Comparison of ENCODE assay signal across 21 cellular contexts in genomic region chr3:29381595-29381994, GRCh38.
DNase-seq lines count a peak whose midpoint lies in the region; ATAC-seq and TF ChIP-seq lines count a peak whose summit lies in the region.
"Had no signal": no experiment of that assay in that cellular context is flagged by ENCODE, and none has a peak within 500 bp of the region (broad histone marks: within the 10 kb centered on the region; RNA-seq: fewer than 3 reads in every experiment).

No MANE protein-coding gene starts in this region.

- H2BK5ac ChIP-seq in mesendoderm (ENCODE audit: low read length), result no peak overlapping the region

- no peak overlapping the region for H3K4ac ChIP-seq in mesendoderm (ENCODE audit: low read depth, low read length)

- ATAC-seq in GM18498 (IDR thresholded peaks at IDR 0.05; ENCODE audit: unreplicated experiment), result no peak
- ATAC-seq: HCT116; stimulated activated effector memory CD8-positive, alpha-beta T cell treated with anti-CD3 and anti-CD28 coated beads, Interleukin-12 subunit alpha, Interleukin-12 subunit beta, amount 100 ng/mL, for 72 hours had no signal

- no peaks in the 10 kb centered on the region for H3K36me3 ChIP-seq in breast epithelium
- no peaks in the 10 kb centered on the region for H3K36me3 ChIP-seq in mammary epithelial cell (ENCODE audit: insufficient read depth, low read length)
- no peaks in the 10 kb centered on the region for H3K36me3 ChIP-seq in mesendoderm (ENCODE audit: control insufficient read depth, insufficient read depth, low read length)
- H3K36me3 ChIP-seq in tibial artery, result no peaks in the 10 kb centered on the region
- H3K36me3 ChIP-seq: BLaER1 treated with 17β-estradiol and CSF1 and Interleukin-3, amounts not matched to agents 10 nM and 100 nM; ovary; spleen; upper lobe of left lung had no signal

- in situ Hi-C loops in mammary epithelial cell (cut with MboI; ENCODE audit: low sequenced_read_pairs in 2 of 2), result no loop called here

- H3K4me1 ChIP-seq in breast epithelium, result no peaks in the 10 kb centered on the region
- H3K4me1 ChIP-seq in mammary epithelial cell (ENCODE audit: insufficient read depth, low read length), result peaks cover 16% of the 10 kb centered on the region
- peaks cover 3% of the 10 kb centered on the region for H3K4me1 ChIP-seq in mesendoderm (ENCODE audit: control insufficient read depth, low read depth, low read length)
- H3K4me1 ChIP-seq in tibial artery, result peaks cover 0 to 54% (median 22%) of the 10 kb centered on the region in 4 donors
- H3K4me1 ChIP-seq: spleen had no signal

- no peak overlapping the region for H2BK15ac ChIP-seq in mesendoderm (replicated peaks; ENCODE audit: low read depth)

- H3K56ac ChIP-seq in mesendoderm (ENCODE audit: low read length), result no peak overlapping the region

- DNase-seq in breast epithelium (ENCODE audit: low spot score in 2 of 2) (no peak), mammary epithelial cell (no peak), dermis microvascular lymphatic vessel endothelial cell (ENCODE audit: low read depth in 2 of 2) (peak; percentile 71 to 74), mesendoderm (peak; percentile 23), tibial artery (no peak), COR-L47 (lab: John Stamatoyannopoulos, UW) (no peak), amniotic stem cell (lab: John Stamatoyannopoulos, UW) (no peak)
- DNase-seq: 8988T; activated CD8-positive, alpha-beta memory T cell treated with anti-CD3 and anti-CD28 coated beads, Interleukin-2, amount 50 U/mL, for 4 hours; activated naive CD4-positive, alpha-beta T cell treated with anti-CD3 and anti-CD28 coated beads, Interleukin-2, amount 10 ng/mL, durations not matched to agents 7 days and 5 days; central memory CD4-positive, alpha-beta T cell; DMS 273 treated with DMSO at 0.1 percent for 48 hours; head of caudate nucleus; kidney; ovary; spleen; upper lobe of left lung had no signal

- no peak overlapping the region for H4K5ac ChIP-seq in mesendoderm (ENCODE audit: low read length)

- no peak overlapping the region for H2AK5ac ChIP-seq in mesendoderm (ENCODE audit: low read length)

- dilution Hi-C loops in mammary epithelial cell (cut with HindIII; ENCODE audit: low sequenced_read_pairs), result no loop called here

- H3K79me1 ChIP-seq in mesendoderm (ENCODE audit: low read length), result no peaks in the 10 kb centered on the region

- H3K9me3 ChIP-seq in breast epithelium (no peaks in the 10 kb centered on the region), mammary epithelial cell (replicated peaks; ENCODE audit: insufficient read depth, low read length) (no peaks in the 10 kb centered on the region), tibial artery (no peaks in the 10 kb centered on the region)
- H3K9me3 ChIP-seq: BLaER1 treated with 17β-estradiol and CSF1 and Interleukin-3, amounts not matched to agents 10 nM and 100 nM; ovary; spleen; upper lobe of left lung had no signal

- no peaks in the 10 kb centered on the region for H3K27me3 ChIP-seq in breast epithelium
- no peaks in the 10 kb centered on the region for H3K27me3 ChIP-seq in mammary epithelial cell (ENCODE audit: insufficient read depth, low read length)
- no peaks in the 10 kb centered on the region for H3K27me3 ChIP-seq in mesendoderm (ENCODE audit: insufficient read depth, low read length, poor library complexity)
- H3K27me3 ChIP-seq in tibial artery, result no peaks in the 10 kb centered on the region
- H3K27me3 ChIP-seq: BLaER1 treated with 17β-estradiol and CSF1 and Interleukin-3, amounts not matched to agents 10 nM and 100 nM; ovary; spleen; upper lobe of left lung had no signal

- intact Hi-C loops in breast epithelium (cut with DNase I; ENCODE audit: low total_unique reads) (no loop called here), mammary epithelial cell (cut with micrococcal nuclease) (no loop called here), tibial artery (cut with DNase I; ENCODE audit: low total_unique reads) (no loop called here)

- H3K4me2 ChIP-seq in mammary epithelial cell (ENCODE audit: insufficient read depth, low read depth, low read length) (no peak overlapping the region), mesendoderm (ENCODE audit: low read length) (no peak overlapping the region)
- H3K4me2 ChIP-seq: BLaER1 treated with 17β-estradiol and CSF1 and Interleukin-3, amounts not matched to agents 10 nM and 100 nM had no signal

- H4K8ac ChIP-seq in mesendoderm (ENCODE audit: low read depth, low read length), result no peak overlapping the region

- H3K9ac ChIP-seq in mammary epithelial cell (ENCODE audit: insufficient read depth, low read length), result no peak overlapping the region
- no peak overlapping the region for H3K9ac ChIP-seq in mesendoderm (ENCODE audit: low read length)
- H3K9ac ChIP-seq: BLaER1 treated with 17β-estradiol and CSF1 and Interleukin-3, amounts not matched to agents 10 nM and 100 nM had no signal

- no peaks in the 10 kb centered on the region for H3K79me2 ChIP-seq in mammary epithelial cell (ENCODE audit: insufficient read depth, low read length)
- no peaks in the 10 kb centered on the region for H3K79me2 ChIP-seq in mesendoderm (ENCODE audit: control insufficient read depth, insufficient read depth, low read length)

- WGBS in mammary epithelial cell (ENCODE audit: low coverage, missing lambda C conversion rate), result 33% methylated on average over 1 of the region's 1 CpG
- WGBS in mesendoderm (ENCODE audit: extremely low coverage, insufficient coverage, low lambda C conversion rate), result no CpG with 5 or more reads among the region's 1 CpG

- no peak overlapping the region for H2BK120ac ChIP-seq in mesendoderm (ENCODE audit: low read depth, low read length)

- H3K18ac ChIP-seq in mesendoderm (ENCODE audit: low read length), result no peak overlapping the region

- no peak overlapping the region for H3K23ac ChIP-seq in mesendoderm (ENCODE audit: low read length)

- no TSS peak for BruUV-seq in mammary epithelial cell (replicated peaks; lab: Mats Ljungman, UMichigan)

- TF ChIP-seq POLR2A in breast epithelium (IDR thresholded peaks at IDR 0.05), result no peak

- no peaks in the 10 kb centered on the region for H4K20me1 ChIP-seq in mammary epithelial cell (ENCODE audit: insufficient read depth, low read length)
- H4K20me1 ChIP-seq: BLaER1 treated with 17β-estradiol and CSF1 and Interleukin-3, amounts not matched to agents 10 nM and 100 nM had no signal

- no peak overlapping the region for H2AFZ ChIP-seq in mammary epithelial cell (ENCODE audit: low read depth, low read length)

- CTCF ChIA-PET in mammary epithelial cell (lab: Charles Lee; ENCODE audit: low non-redundant PET), result no interaction called here

- TF ChIP-seq CTCF in breast epithelium (IDR thresholded peaks at IDR 0.05), result no peak
- TF ChIP-seq CTCF in mammary epithelial cell (conservative IDR thresholded peaks at IDR 0.05 in 1 of 2, IDR thresholded peaks at IDR 0.05 in 1 of 2; ENCODE audit: extremely low read depth in 1 of 2, insufficient read depth in 1 of 2, low read depth in 1 of 2, low read length in 2 of 2), result no peak
- no peak for TF ChIP-seq CTCF in tibial artery (IDR thresholded peaks at IDR 0.05)

- no peak overlapping the region for H3K4me3 ChIP-seq in breast epithelium
- H3K4me3 ChIP-seq in mammary epithelial cell (replicated peaks in 1 of 3; ENCODE audit: insufficient read depth in 1 of 3, low read depth in 2 of 3, low read length in 3 of 3), result no peak overlapping the region
- no peak overlapping the region for H3K4me3 ChIP-seq in mesendoderm (ENCODE audit: low read length)
- no peak overlapping the region for H3K4me3 ChIP-seq in tibial artery
- H3K4me3 ChIP-seq: BLaER1 treated with 17β-estradiol and CSF1 and Interleukin-3, amounts not matched to agents 10 nM and 100 nM; ovary; spleen; upper lobe of left lung had no signal

- H3K27ac ChIP-seq in breast epithelium (peak overlapping the region; percentile 64), mammary epithelial cell (ENCODE audit: insufficient read depth, low read depth, low read length) (no peak overlapping the region), mesendoderm (ENCODE audit: low read depth, low read length) (no peak overlapping the region), tibial artery (peak overlapping the region; percentile 40 to 52)
- H3K27ac ChIP-seq: BLaER1 treated with 17β-estradiol and CSF1 and Interleukin-3, amounts not matched to agents 10 nM and 100 nM; ovary; spleen; upper lobe of left lung had no signal

Comparison
In these comparisons a context has a peak if more than half of its experiments do, and no peak if none do; other contexts are left out.
1. H3K27ac ChIP-seq: peak in breast epithelium (2 of 2) and tibial artery (2 of 2); none in mammary epithelial cell (single experiment) and mesendoderm (single experiment).
2. DNase-seq: peak in dermis microvascular lymphatic vessel endothelial cell (2 of 2) and mesendoderm (single experiment); none in breast epithelium (0 of 2), mammary epithelial cell (single experiment), tibial artery (0 of 2), COR-L47 (single experiment) and amniotic stem cell (single experiment).